In genomic region chr19:12841094-12841493, GRCh38 we compare ENCODE assay signal across 2 cellular contexts.
TF ChIP-seq lines count a peak whose summit lies in the region.

No MANE protein-coding gene starts in this region.

TF ChIP-seq in Ishikawa, 13 proteins besides CTCF, POLR2A, EP300 and RAD21:
- TF ChIP-seq MAX (IDR thresholded peaks at IDR 0.05) = 0 out of 2 replicates have a peak, but pooled peaks have one; percentile 9
- no peak for TF ChIP-seq TAF1 (IDR thresholded peaks at IDR 0.05; ENCODE audit: low read depth)
TF ChIP-seq in Ishikawa: peak in this region for 1.

TF ChIP-seq in HepG2, 621 proteins besides CTCF, POLR2A, EP300 and RAD21:
- TF ChIP-seq E2F2 (CRISPR knock-in tag; IDR thresholded peaks at IDR 0.05; ENCODE audit: borderline replicate concordance) = no peak
- TF ChIP-seq RFX1 (IDR thresholded peaks at IDR 0.05) = peak; percentile 24; the same call in 1 of the 2 replicates
